In the genomic region with DNA sequence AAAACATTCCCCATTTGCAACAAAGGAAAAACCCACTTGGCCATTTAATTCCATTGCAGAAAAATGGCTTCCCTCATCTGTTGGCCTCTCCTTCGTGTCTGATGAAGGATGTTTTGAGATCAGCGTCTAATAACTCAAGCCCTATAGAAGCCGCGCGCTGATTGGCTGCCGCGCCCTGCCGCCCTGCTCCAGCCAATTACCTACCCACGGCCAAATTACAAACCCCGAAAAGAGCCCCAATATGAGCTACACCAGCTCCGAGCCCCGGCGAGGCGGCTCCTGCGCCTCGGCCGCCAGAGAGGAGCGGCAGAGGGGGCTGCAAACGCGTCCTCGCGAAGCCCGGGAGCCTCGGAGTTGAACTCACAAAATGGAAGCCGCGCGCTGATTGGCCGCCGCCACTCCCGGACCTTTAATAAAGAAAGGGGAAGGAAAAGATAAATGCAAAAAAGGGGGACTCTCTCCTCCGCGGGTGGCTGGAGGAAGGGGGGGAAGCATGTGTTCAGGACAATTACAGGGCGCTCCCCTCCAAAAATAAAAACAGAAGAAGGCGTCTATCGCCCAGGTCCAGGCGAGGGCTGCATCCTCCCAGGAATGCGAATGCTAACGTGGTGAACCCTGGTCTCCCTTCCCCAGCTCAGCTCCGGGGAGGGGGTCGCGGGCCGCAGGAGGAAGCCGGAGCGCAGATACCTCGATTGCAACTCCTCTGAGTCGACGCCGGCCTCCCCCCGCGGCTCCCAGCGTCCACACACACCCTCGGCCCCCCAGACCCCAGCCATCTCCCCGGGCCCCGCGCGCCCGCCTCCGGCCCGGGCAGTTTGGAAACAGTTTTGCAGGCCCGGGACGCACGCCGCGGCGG, we compare ENCODE assay signal across 8 cellular contexts. TPM values are rescaled to one million over a fixed set of nuclear protein-coding genes. Genes with fewer than 3 reads are reported as not detected.
DNase-seq lines count a peak whose midpoint lies in the region; ATAC-seq and TF ChIP-seq lines count a peak whose summit lies in the region.

No MANE protein-coding gene starts in this region.

- H3K27me3 ChIP-seq in Loucy (ENCODE audit: insufficient read depth, low read length, poor library complexity, severe bottlenecking) (peaks cover 6% of the 10 kb centered on the region), fibroblast of lung (ENCODE audit: control insufficient read depth, insufficient read depth, low read length) (no peaks in the 10 kb centered on the region)

- H3K36me3 ChIP-seq in Loucy (ENCODE audit: insufficient read depth, low read length) = 0 out of 2 replicates have a peak, but pooled peaks cover 5% of the 10 kb centered on the region
- H3K36me3 ChIP-seq in fibroblast of lung (ENCODE audit: control insufficient read depth, insufficient read depth, low read length) = peaks cover 9% of the 10 kb centered on the region

- no peaks in the 10 kb centered on the region for H3K27me3 Mint-ChIP-seq in activated T-helper 2 cell treated with anti-CD3 and anti-CD28 coated beads, Interferon-gamma antibody, Interleukin-2, Interleukin-4, amounts not matched to agents 10 μg/mL and 5 μg/mL and 100 μg/mL, durations not matched to agents 14 hours and 24 hours and 36 hours (ENCODE audit: low read depth)
- no peaks in the 10 kb centered on the region for H3K27me3 Mint-ChIP-seq in naive B cell
- H3K27me3 Mint-ChIP-seq in stimulated activated memory B cell treated with anti-CD40 and anti-IgM and Interleukin-4, amounts not matched to agents 10 μg/mL and 1 μg/mL and 100 μg/mL, for 72 hours = no peaks in the 10 kb centered on the region

- H3K4me2 ChIP-seq in Loucy (ENCODE audit: low read depth, low read length, poor library complexity, severe bottlenecking) (peak overlapping the region; percentile 93), fibroblast of lung (ENCODE audit: extremely low read depth, insufficient read depth, low read length) (peak overlapping the region; percentile 99)

- POLR2A ChIA-PET in RWPE1 (lab: Yijun Ruan, JAX; ENCODE audit: low non-redundant PET) = interaction anchor here (1.0 to 1.3 kb wide), 3 partner anchors 9 to 85 kb away, joined by 3 to 4 read pairs (median 3); a partner anchor contains a TSS

- peak; percentile 34 for ATAC-seq in GM21825 (IDR thresholded peaks at IDR 0.05; ENCODE audit: unreplicated experiment)
- ATAC-seq in naive B cell (ENCODE audit: low read depth in 2 of 2) = peak; percentile 46 to 56
- ATAC-seq in stimulated activated memory B cell treated with anti-CD40 and anti-IgM and Interleukin-4, amounts not matched to agents 10 μg/mL and 1 μg/mL and 100 μg/mL, for 72 hours = peak; percentile 64

- H3K9me3 Mint-ChIP-seq in activated T-helper 2 cell treated with anti-CD3 and anti-CD28 coated beads, Interferon-gamma antibody, Interleukin-2, Interleukin-4, amounts not matched to agents 10 μg/mL and 5 μg/mL and 100 μg/mL, durations not matched to agents 14 hours and 24 hours and 36 hours = no peaks in the 10 kb centered on the region
- no peaks in the 10 kb centered on the region for H3K9me3 Mint-ChIP-seq in naive B cell
- H3K9me3 Mint-ChIP-seq in stimulated activated memory B cell treated with anti-CD40 and anti-IgM and Interleukin-4, amounts not matched to agents 10 μg/mL and 1 μg/mL and 100 μg/mL, for 72 hours = no peaks in the 10 kb centered on the region

- H3K4me3 Mint-ChIP-seq in activated T-helper 2 cell treated with anti-CD3 and anti-CD28 coated beads, Interferon-gamma antibody, Interleukin-2, Interleukin-4, amounts not matched to agents 10 μg/mL and 5 μg/mL and 100 μg/mL, durations not matched to agents 14 hours and 24 hours and 36 hours (ENCODE audit: low read depth) = peak overlapping the region; percentile 87
- peak overlapping the region; percentile 90 to 99 (median 96) for H3K4me3 Mint-ChIP-seq in naive B cell
- H3K4me3 Mint-ChIP-seq in stimulated activated memory B cell treated with anti-CD40 and anti-IgM and Interleukin-4, amounts not matched to agents 10 μg/mL and 1 μg/mL and 100 μg/mL, for 72 hours = peak overlapping the region; percentile 98

- TF ChIP-seq CTCF in Loucy (conservative IDR thresholded peaks at IDR 0.05; ENCODE audit: low read length) (no peak), RWPE1 (conservative IDR thresholded peaks at IDR 0.05; ENCODE audit: low read depth) (no peak), fibroblast of lung (conservative IDR thresholded peaks at IDR 0.05 in 1 of 2, IDR thresholded peaks at IDR 0.05 in 1 of 2; ENCODE audit: low read depth in 1 of 2, low read length in 2 of 2) (no peak)

- H3K4me1 ChIP-seq in Loucy (ENCODE audit: insufficient read depth, low read length, poor library complexity, severe bottlenecking) (peaks cover 38% of the 10 kb centered on the region), fibroblast of lung (ENCODE audit: control insufficient read depth, extremely low read depth, insufficient read depth, low read length) (peaks cover 15% of the 10 kb centered on the region)

- peak overlapping the region; percentile 99 for H3K27ac ChIP-seq in RWPE1
- H3K27ac ChIP-seq in fibroblast of lung (ENCODE audit: insufficient read depth, low read length) = peak overlapping the region; percentile 97

- H3K9me2 ChIP-seq in Loucy (replicated peaks; ENCODE audit: low read depth, low read length) = no peaks in the 10 kb centered on the region

- H4K20me1 ChIP-seq in Loucy (ENCODE audit: insufficient read depth, low read length, poor library complexity, severe bottlenecking) (peaks cover 37% of the 10 kb centered on the region), fibroblast of lung (ENCODE audit: control insufficient read depth, extremely low read depth, insufficient read depth, low read length) (no peaks in the 10 kb centered on the region)

- H3K9me3 ChIP-seq in Loucy (ENCODE audit: insufficient read depth, low read depth, low read length) (no peaks in the 10 kb centered on the region), fibroblast of lung (ENCODE audit: control insufficient read depth, insufficient read depth, low read depth, low read length) (no peaks in the 10 kb centered on the region)

- peaks cover 28% of the 10 kb centered on the region for H3K4me1 Mint-ChIP-seq in activated T-helper 2 cell treated with anti-CD3 and anti-CD28 coated beads, Interferon-gamma antibody, Interleukin-2, Interleukin-4, amounts not matched to agents 10 μg/mL and 5 μg/mL and 100 μg/mL, durations not matched to agents 14 hours and 24 hours and 36 hours (ENCODE audit: low read depth)
- H3K4me1 Mint-ChIP-seq in naive B cell = peaks cover 43 to 58% (median 45%) of the 10 kb centered on the region in 3 donors
- peaks cover 45% of the 10 kb centered on the region for H3K4me1 Mint-ChIP-seq in stimulated activated memory B cell treated with anti-CD40 and anti-IgM and Interleukin-4, amounts not matched to agents 10 μg/mL and 1 μg/mL and 100 μg/mL, for 72 hours

- H3F3A ChIP-seq in Loucy (ENCODE audit: low read depth) = peaks cover 6% of the 10 kb centered on the region; the same call in 1 of the 2 replicates

- H3K4me3 ChIP-seq in Loucy (ENCODE audit: low read length, poor library complexity, severe bottlenecking) (peak overlapping the region; percentile 94), fibroblast of lung (replicated peaks in 1 of 4; ENCODE audit: control extremely low read depth in 1 of 4, insufficient read depth in 1 of 4, low read depth in 3 of 4, low read length in 4 of 4) (peak overlapping the region; percentile 52 to 92 (median 70))

- H3K9ac ChIP-seq in Loucy (ENCODE audit: low read depth, low read length, poor library complexity, severe bottlenecking) (peak overlapping the region; percentile 100), fibroblast of lung (ENCODE audit: insufficient read depth, low read length) (peak overlapping the region; percentile 87)

- H3K27ac Mint-ChIP-seq in activated T-helper 2 cell treated with anti-CD3 and anti-CD28 coated beads, Interferon-gamma antibody, Interleukin-2, Interleukin-4, amounts not matched to agents 10 μg/mL and 5 μg/mL and 100 μg/mL, durations not matched to agents 14 hours and 24 hours and 36 hours = peak overlapping the region; percentile 99
- H3K27ac Mint-ChIP-seq in naive B cell = peak overlapping the region; percentile 94 to 99 (median 98)
- H3K27ac Mint-ChIP-seq in stimulated activated memory B cell treated with anti-CD40 and anti-IgM and Interleukin-4, amounts not matched to agents 10 μg/mL and 1 μg/mL and 100 μg/mL, for 72 hours = peak overlapping the region; percentile 100

- peaks cover 52% of the 10 kb centered on the region for H3K36me3 Mint-ChIP-seq in activated T-helper 2 cell treated with anti-CD3 and anti-CD28 coated beads, Interferon-gamma antibody, Interleukin-2, Interleukin-4, amounts not matched to agents 10 μg/mL and 5 μg/mL and 100 μg/mL, durations not matched to agents 14 hours and 24 hours and 36 hours (ENCODE audit: low read depth)
- peaks cover 4 to 7% of the 10 kb centered on the region in 2 donors for H3K36me3 Mint-ChIP-seq in naive B cell
- H3K36me3 Mint-ChIP-seq in stimulated activated memory B cell treated with anti-CD40 and anti-IgM and Interleukin-4, amounts not matched to agents 10 μg/mL and 1 μg/mL and 100 μg/mL, for 72 hours = peaks cover 27% of the 10 kb centered on the region

- intact Hi-C loops in activated T-helper 2 cell treated with anti-CD3 and anti-CD28 coated beads, Interferon-gamma antibody, Interleukin-2, Interleukin-4, amounts not matched to agents 10 μg/mL and 5 μg/mL and 100 μg/mL, durations not matched to agents 14 hours and 24 hours and 36 hours (cut with micrococcal nuclease) = loop anchor here (1.0 to 10.0 kb wide), 3 partner anchors 9 to 702 kb away; a partner anchor contains a TSS

- CTCF ChIA-PET in RWPE1 (lab: Yijun Ruan, JAX) = interaction anchor here (0.6 to 3.9 kb wide), 3 partner anchors 8 to 84 kb away, joined by 3 to 22 read pairs (median 17); a partner anchor contains a TSS

- DNase-seq in DMS53 (lab: John Stamatoyannopoulos, UW) = peak; percentile 95
- DNase-seq in RWPE1 (ENCODE audit: low spot score) = peak; percentile 96
- peak; percentile 90 for DNase-seq in activated T-helper 2 cell treated with anti-CD3 and anti-CD28 coated beads, Interferon-gamma antibody, Interleukin-2, Interleukin-4, amounts not matched to agents 10 μg/mL and 5 μg/mL and 100 μg/mL, durations not matched to agents 14 hours and 24 hours and 36 hours (ENCODE audit: low spot score)
- peak; percentile 93 to 98 for DNase-seq in fibroblast of lung (ENCODE audit: low read depth in 2 of 2)
- peak; percentile 97 for DNase-seq in naive B cell

- peaks cover 85% of the 10 kb centered on the region for H3K79me2 ChIP-seq in Loucy (ENCODE audit: insufficient read depth, low read length)
- peaks cover 60% of the 10 kb centered on the region for H3K79me2 ChIP-seq in fibroblast of lung (ENCODE audit: control insufficient read depth, insufficient read depth, low read length)

- 0 out of 2 replicates have a peak overlapping the region, but pooled peaks have one; percentile 7 for H2AFZ ChIP-seq in Loucy (ENCODE audit: low read length)
- H2AFZ ChIP-seq in fibroblast of lung (ENCODE audit: low read length) = no peak overlapping the region

RNA-seq across cellular contexts. Expression of a gene that starts 0.7 kb away (rescaled TPM):
- total RNA-seq in activated T-helper 2 cell treated with anti-CD3 and anti-CD28 coated beads, Interferon-gamma antibody, Interleukin-2, Interleukin-4, amounts not matched to agents 10 μg/mL and 5 μg/mL and 100 μg/mL, durations not matched to agents 14 hours and 24 hours and 36 hours = 23.3 and 24.0 TPM in 2 replicates
- 2.1 and 3.5 TPM in 2 replicates for total RNA-seq in fibroblast of lung
- polyA plus RNA-seq in fibroblast of lung (1.2 and 1.7 TPM in 2 replicates), naive B cell (ENCODE audit: low read depth in 6 of 6) (1 to 10 TPM in 2 of 6 donors, under 1 TPM in 4; 0.64 to 3.0 (median 0.91) TPM)
- 8.7 and 9.8 TPM in 2 replicates for polyA plus RNA-seq in fibroblast of lung (2012)
- polyA minus RNA-seq in fibroblast of lung (ENCODE audit: low replicate concordance) = 12.2 and 13.1 TPM in 2 replicates

RNA-seq across cellular contexts. Expression of a gene that starts 9.6 kb away (rescaled TPM):
- 115 and 119 TPM in 2 replicates for total RNA-seq in activated T-helper 2 cell treated with anti-CD3 and anti-CD28 coated beads, Interferon-gamma antibody, Interleukin-2, Interleukin-4, amounts not matched to agents 10 μg/mL and 5 μg/mL and 100 μg/mL, durations not matched to agents 14 hours and 24 hours and 36 hours
- total RNA-seq in fibroblast of lung = 5.6 and 6.8 TPM in 2 replicates
- 2.3 and 4.8 TPM in 2 replicates for polyA plus RNA-seq in fibroblast of lung
- 4.2 and 8.9 TPM in 2 replicates for polyA plus RNA-seq in fibroblast of lung (2012)
- polyA minus RNA-seq in fibroblast of lung (ENCODE audit: low replicate concordance) = 4.7 and 8.5 TPM in 2 replicates
- 10 to 100 TPM; 40.2 to 63.9 (median 50.2) TPM for polyA plus RNA-seq in naive B cell (ENCODE audit: low read depth in 6 of 6)

RNA-seq across cellular contexts. Expression of a gene that starts 55.6 kb away (rescaled TPM):
- not detected in 2 replicates for total RNA-seq in activated T-helper 2 cell treated with anti-CD3 and anti-CD28 coated beads, Interferon-gamma antibody, Interleukin-2, Interleukin-4, amounts not matched to agents 10 μg/mL and 5 μg/mL and 100 μg/mL, durations not matched to agents 14 hours and 24 hours and 36 hours
- 0.17 and 0.26 TPM in 2 replicates for total RNA-seq in fibroblast of lung
- polyA plus RNA-seq in fibroblast of lung (0.36 and 0.55 TPM in 2 replicates), naive B cell (ENCODE audit: low read depth in 6 of 6) (not detected)
- polyA plus RNA-seq in fibroblast of lung (2012) = 0.29 and 0.47 TPM in 2 replicates
- polyA minus RNA-seq in fibroblast of lung (ENCODE audit: low replicate concordance) = 2.6 and 3.3 TPM in 2 replicates

Comparison
In these comparisons a context has a peak if more than half of its experiments do, and no peak if none do; other contexts are left out.
1. Peak in every context shown above with its lines: DNase-seq, ATAC-seq, H3K4me3 ChIP-seq and H3K27ac ChIP-seq.
2. RNA of a gene that starts 9.6 kb away (total RNA-seq): 115 to 119 TPM in activated T-helper 2 cell treated with anti-CD3 and anti-CD28 coated beads, Interferon-gamma antibody, Interleukin-2, Interleukin-4, amounts not matched to agents 10 μg/mL and 5 μg/mL and 100 μg/mL, durations not matched to agents 14 hours and 24 hours and 36 hours; 5.6 to 6.8 TPM in fibroblast of lung; every median in the first group is over 10 times any median in the second.